ENCODE assay signal across 1 cellular context in the genomic region with DNA sequence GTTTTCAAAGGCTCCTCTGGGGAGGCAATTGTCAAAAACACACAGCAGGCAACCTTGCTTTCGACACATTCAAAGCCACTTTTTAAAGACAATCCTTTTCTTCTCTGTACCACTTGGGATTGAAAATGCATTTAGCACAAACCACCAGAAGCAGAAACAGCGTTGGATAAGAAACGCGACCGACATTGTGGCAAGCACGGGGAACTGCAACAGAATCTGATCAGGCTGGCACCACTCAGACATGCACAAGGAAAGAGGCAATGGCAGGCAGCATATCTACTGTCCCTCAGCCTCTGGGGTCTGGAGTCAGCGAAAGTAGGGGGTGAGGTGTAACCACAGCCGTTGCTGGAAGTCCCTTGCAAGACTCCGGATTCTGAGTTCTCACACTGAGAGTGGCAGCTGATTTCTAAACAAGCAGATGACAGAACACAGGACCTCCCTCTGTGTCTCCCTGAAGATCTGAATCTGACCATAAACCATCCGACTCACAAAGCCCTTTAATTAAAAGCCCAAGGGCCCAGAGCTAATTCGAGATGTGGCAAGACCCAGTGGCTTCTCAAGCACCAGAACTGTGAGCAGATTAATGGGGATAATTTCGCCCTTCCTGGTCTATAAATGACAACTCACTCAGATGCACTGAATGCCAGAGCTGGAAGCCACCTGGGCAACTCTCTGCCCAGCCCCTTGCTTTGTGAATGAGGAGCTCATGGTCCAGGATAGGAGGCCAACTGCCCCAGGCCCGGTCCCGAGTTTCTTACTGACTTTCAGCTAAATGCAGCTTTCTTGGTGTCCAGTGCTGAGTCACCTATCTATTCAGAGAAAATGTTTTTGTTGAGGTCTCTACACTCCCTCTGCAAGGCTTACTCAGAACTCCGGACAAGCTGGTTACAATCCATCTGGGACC.
TF ChIP-seq lines count a peak whose summit lies in the region.

No MANE protein-coding gene starts in this region.

TF ChIP-seq in SK-N-SH, 30 proteins besides CTCF, POLR2A, EP300 and RAD21 (continued from another document):
- no peak for TF ChIP-seq FOSL2 (IDR thresholded peaks at IDR 0.05; ENCODE audit: borderline replicate concordance, low read depth)
- TF ChIP-seq RXRA (IDR thresholded peaks at IDR 0.05; ENCODE audit: borderline replicate concordance, low read depth): no peak
- no peak for TF ChIP-seq CHD2 (IDR thresholded peaks at IDR 0.05; ENCODE audit: low read length, partially characterized antibody)
- TF ChIP-seq MXI1 (IDR thresholded peaks at IDR 0.05; ENCODE audit: low read depth, low read length): no peak; the same call in 1 of the 2 replicates
- TF ChIP-seq EZH2phosphoT487 (IDR thresholded peaks at IDR 0.05; ENCODE audit: borderline replicate concordance, low read depth): no peak
- TF ChIP-seq RFX5 (IDR thresholded peaks at IDR 0.05; ENCODE audit: low read length): no peak
- no peak for TF ChIP-seq YY1 (IDR thresholded peaks at IDR 0.05; ENCODE audit: low read depth)
